Comparison of ENCODE assay signal across 26 cellular contexts in genomic region chr1:7436056-7437005, GRCh38.
"Had no signal": no experiment of that assay in that cellular context is flagged by ENCODE, and none has a peak within 500 bp of the region (broad histone marks: within the 10 kb centered on the region; RNA-seq: fewer than 3 reads in every experiment).

No MANE protein-coding gene starts in this region.

- H3K9ac ChIP-seq: KMS-11 had no signal

- H3K27ac Mint-ChIP-seq: activated B cell treated with CpG ODN at 0.5 μM for 24 hours; activated CD4-positive, alpha-beta memory T cell treated with anti-CD3 and anti-CD28 coated beads, Interleukin-2, amount 10 ng/mL, durations not matched to agents 7 days and 5 days; activated naive CD4-positive, alpha-beta T cell treated with anti-CD3 and anti-CD28 coated beads for 36 hours; activated naive CD8-positive, alpha-beta T cell; activated T-helper 17 cell treated with anti-CD3 and anti-CD28 coated beads, Interleukin-2, amount 50 U/mL, for 72 hours; T-helper 17 cell had no signal

- H3K4me1 ChIP-seq: adrenal gland had no signal

- H3K4me2 ChIP-seq: KMS-11 had no signal

- H3K36me3 Mint-ChIP-seq: activated naive CD8-positive, alpha-beta T cell had no signal

- H3K27me3 ChIP-seq: adrenal gland, MG63 had no signal

- H3K9me3 ChIP-seq: adrenal gland, MG63 had no signal

- H3K36me3 ChIP-seq: adrenal gland, MG63 had no signal

- H3K27ac ChIP-seq: adrenal gland, KMS-11 had no signal

- H3K9me3 Mint-ChIP-seq: activated B cell treated with CpG ODN at 0.5 μM for 24 hours; activated CD4-positive, alpha-beta memory T cell treated with anti-CD3 and anti-CD28 coated beads, Interleukin-2, amount 10 ng/mL, durations not matched to agents 7 days and 5 days had no signal

- H3K4me3 ChIP-seq: adrenal gland, MG63 had no signal

- H3K4me3 Mint-ChIP-seq: activated B cell treated with CpG ODN at 0.5 μM for 24 hours; activated CD4-positive, alpha-beta memory T cell treated with anti-CD3 and anti-CD28 coated beads, Interleukin-2, amount 10 ng/mL, durations not matched to agents 7 days and 5 days; activated naive CD4-positive, alpha-beta T cell treated with anti-CD3 and anti-CD28 coated beads for 36 hours; activated naive CD8-positive, alpha-beta T cell; activated T-helper 17 cell treated with anti-CD3 and anti-CD28 coated beads, Interleukin-2, amount 50 U/mL, for 72 hours; T-helper 17 cell had no signal

- H3K27me3 Mint-ChIP-seq: activated B cell treated with CpG ODN at 0.5 μM for 24 hours; activated CD4-positive, alpha-beta memory T cell treated with anti-CD3 and anti-CD28 coated beads, Interleukin-2, amount 10 ng/mL, durations not matched to agents 7 days and 5 days; activated naive CD8-positive, alpha-beta T cell had no signal

- H3K4me1 Mint-ChIP-seq: activated B cell treated with CpG ODN at 0.5 μM for 24 hours; activated CD4-positive, alpha-beta memory T cell treated with anti-CD3 and anti-CD28 coated beads, Interleukin-2, amount 10 ng/mL, durations not matched to agents 7 days and 5 days; activated T-helper 17 cell treated with anti-CD3 and anti-CD28 coated beads, Interleukin-2, amount 50 U/mL, for 72 hours had no signal

- DNase-seq: activated B cell treated with CpG ODN at 0.5 μM for 24 hours; activated CD4-positive, alpha-beta memory T cell treated with anti-CD3 and anti-CD28 coated beads, Interleukin-2, amount 10 ng/mL, durations not matched to agents 7 days and 5 days; activated CD4-positive, alpha-beta T cell treated with anti-CD3 and anti-CD28 coated beads, Interleukin-2, amount 50 U/mL, for 1 hour; activated gamma-delta T cell; activated naive CD4-positive, alpha-beta T cell treated with anti-CD3 and anti-CD28 coated beads for 36 hours; activated T-cell treated with anti-CD3 and anti-CD28 coated beads for 4 hours; activated T-cell treated with anti-CD3 and anti-CD28 coated beads, Interleukin-2, amount 50 U/mL, for 48 hours; adrenal gland; anterior cingulate cortex; cerebellar nuclear complex; MV-4-11; NCI-H1092 treated with DMSO at 0.1 percent for 48 hours; NCI-H1436; NCI-H187; NCI-H2081; NCI-H510A treated with DMSO at 0.1 percent for 48 hours; NCI-H69; NK-92 treated with Interleukin-12 subunit alpha and Interleukin-12 subunit beta, amount 100 ng/mL, for 24 hours; PC-3; SHP77 treated with DMSO at 0.1 percent for 48 hours; T-helper 17 cell; T-helper 9 cell had no signal

- ATAC-seq: activated T-helper 17 cell treated with anti-CD3 and anti-CD28 coated beads, Interleukin-2, amount 50 U/mL, for 72 hours; PC-3; T-helper 17 cell had no signal
